ENCODE assay signal across 8 cellular contexts in the genomic region with DNA sequence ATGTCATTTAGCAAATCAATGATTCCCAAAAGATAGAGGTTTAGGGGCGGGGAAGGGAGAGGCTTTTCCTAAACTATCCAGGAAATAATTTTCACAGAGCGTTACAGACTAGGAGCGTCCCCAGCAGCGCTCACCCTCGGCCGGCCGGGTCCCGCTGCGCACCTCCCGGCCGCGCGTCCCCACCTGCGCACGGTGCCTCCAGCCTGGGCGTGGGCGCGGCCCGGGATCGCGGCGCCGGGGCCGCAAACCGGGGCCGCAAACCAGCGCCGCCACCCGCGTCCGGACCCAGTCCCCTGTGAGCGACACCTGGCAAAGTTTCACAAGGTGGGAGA.
A peak's percentile ranks its signal among the peaks of the same experiment; 100 is the strongest.
DNase-seq lines count a peak whose midpoint lies in the region; ATAC-seq and TF ChIP-seq lines count a peak whose summit lies in the region.

No MANE protein-coding gene starts in this region.

- ATAC-seq in GM21717 (IDR thresholded peaks at IDR 0.05; ENCODE audit: unreplicated experiment), result peak; percentile 16
- no peak for ATAC-seq in HG02884 (IDR thresholded peaks at IDR 0.05; ENCODE audit: unreplicated experiment)

- peak overlapping the region; percentile 85 for H3K4me2 ChIP-seq in MM.1S (ENCODE audit: low read depth, low read length)

- no peaks in the 10 kb centered on the region for H3K27me3 ChIP-seq in GM06990 (replicated peaks; ENCODE audit: control insufficient read depth, insufficient read depth, low read length)
- H3K27me3 ChIP-seq in MM.1S (replicated peaks; ENCODE audit: insufficient read depth, low read length), result peaks cover 63% of the 10 kb centered on the region
- H3K27me3 ChIP-seq in muscle layer of colon (ENCODE audit: control insufficient read depth in 1 of 2, insufficient read depth in 2 of 2, low read length in 2 of 2), result no peaks in the 10 kb centered on the region

- H2AFZ ChIP-seq in MM.1S (ENCODE audit: low read length), result peak overlapping the region; percentile 35

- H3K27ac ChIP-seq in MM.1S (ENCODE audit: low read length), result peak overlapping the region; percentile 52; the same call in 1 of the 2 replicates
- peak overlapping the region; percentile 90 for H3K27ac ChIP-seq in muscle layer of colon (ENCODE audit: low read depth, low read length)

- DNase-seq in GM06990 (ENCODE audit: extremely low read depth, insufficient read length) (no peak), MM.1S (peak; percentile 26), choroid plexus epithelial cell (ENCODE audit: low read depth) (no peak), NCI-H1105 (lab: John Stamatoyannopoulos, UW) (no peak), NCI-H1436 treated with DMSO at 0.1 percent for 48 hours (lab: John Stamatoyannopoulos, UW) (no peak)

- peak overlapping the region; percentile 37; the same call in 1 of the 2 replicates for H3K9ac ChIP-seq in MM.1S (ENCODE audit: low read length)
- peak overlapping the region; percentile 71 for H3K9ac ChIP-seq in muscle layer of colon (ENCODE audit: low read length)

- H3K36me3 ChIP-seq in GM06990 (ENCODE audit: control insufficient read depth, insufficient read depth, low read length) (no peaks in the 10 kb centered on the region), MM.1S (replicated peaks; ENCODE audit: insufficient read depth, low read length) (no peaks in the 10 kb centered on the region), muscle layer of colon (ENCODE audit: insufficient read depth, low read length) (no peaks in the 10 kb centered on the region)

- H3K9me3 ChIP-seq in MM.1S (replicated peaks; ENCODE audit: insufficient read depth, low read length) (no peaks in the 10 kb centered on the region), muscle layer of colon (ENCODE audit: low read length) (no peaks in the 10 kb centered on the region)

- H3F3A ChIP-seq in MM.1S (ENCODE audit: insufficient read depth, low read length), result 0 out of 2 replicates have a peak, but pooled peaks cover 6% of the 10 kb centered on the region

- no peak for TF ChIP-seq CTCF in GM06990 (IDR thresholded peaks at IDR 0.05; ENCODE audit: insufficient read depth, low read length, poor library complexity, severe bottlenecking)
- no peak for TF ChIP-seq CTCF in MM.1S (IDR thresholded peaks at IDR 0.05; ENCODE audit: low read length)
- no peak for TF ChIP-seq CTCF in choroid plexus epithelial cell (conservative IDR thresholded peaks at IDR 0.05; ENCODE audit: low read depth, low read length)

- peaks cover 6% of the 10 kb centered on the region; the same call in 1 of the 2 replicates for H3K4me1 ChIP-seq in MM.1S (ENCODE audit: low read length)
- peaks cover 22% of the 10 kb centered on the region for H3K4me1 ChIP-seq in muscle layer of colon (ENCODE audit: insufficient read depth, low read length)

- no peaks in the 10 kb centered on the region for H3K9me2 ChIP-seq in MM.1S (replicated peaks; ENCODE audit: insufficient read depth, low read length)

- no peaks in the 10 kb centered on the region for H4K20me1 ChIP-seq in MM.1S (ENCODE audit: insufficient read depth, low read length)

- peak overlapping the region; percentile 86 for H3K4me3 ChIP-seq in GM06990 (replicated peaks; ENCODE audit: low read depth, low read length)
- peak overlapping the region; percentile 81 for H3K4me3 ChIP-seq in MM.1S (ENCODE audit: low read length)
- H3K4me3 ChIP-seq in choroid plexus epithelial cell (ENCODE audit: low read depth, low read length), result peak overlapping the region; percentile 86
- H3K4me3 ChIP-seq in muscle layer of colon (ENCODE audit: low read depth in 1 of 2, low read length in 2 of 2), result peak overlapping the region; percentile 67 to 88

- H3K79me2 ChIP-seq in MM.1S (ENCODE audit: low read length), result no peaks in the 10 kb centered on the region
